ENCODE assay signal across 8 cellular contexts in the genomic region with DNA sequence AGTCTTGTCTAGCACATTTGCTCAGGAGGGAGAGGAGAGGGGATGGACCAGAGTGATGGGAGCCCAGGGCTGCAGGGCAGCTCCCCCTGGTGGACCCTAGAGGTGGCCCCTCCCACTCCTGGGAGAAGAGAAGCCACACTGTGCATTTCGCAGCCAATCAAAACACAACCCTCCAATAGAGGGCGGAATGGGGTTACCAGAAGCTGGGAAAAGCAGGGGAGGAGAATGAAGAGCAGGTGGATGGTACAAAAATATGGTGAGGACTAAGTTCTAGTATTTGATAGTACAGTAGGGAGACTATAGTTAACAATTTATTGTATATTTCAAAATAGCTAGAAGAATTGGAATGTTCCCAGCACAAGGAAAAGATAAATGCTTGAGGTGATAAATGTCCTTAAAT. TPM values are rescaled to one million over a fixed set of nuclear protein-coding genes. Genes with fewer than 3 reads are reported as not detected.
DNase-seq lines count a peak whose midpoint lies in the region; ATAC-seq and TF ChIP-seq lines count a peak whose summit lies in the region.

No MANE protein-coding gene starts in this region.

- no peaks in the 10 kb centered on the region for H3K4me1 ChIP-seq in DOHH2 (ENCODE audit: control insufficient read depth, low read length)
- peaks cover 0 to 75% (median 31%) of the 10 kb centered on the region in 6 donors for H3K4me1 ChIP-seq in spleen

- H3F3A ChIP-seq in DOHH2 (ENCODE audit: control insufficient read depth, insufficient read depth) = no peaks in the 10 kb centered on the region

- no peak overlapping the region for H3K4me3 ChIP-seq in DOHH2 (ENCODE audit: low read length)
- no peak overlapping the region for H3K4me3 ChIP-seq in brain microvascular endothelial cell (ENCODE audit: low read depth, low read length)
- no peak overlapping the region for H3K4me3 ChIP-seq in spleen

- H3K27ac ChIP-seq in DOHH2 (ENCODE audit: low read depth, low read length) = no peak overlapping the region
- no peak overlapping the region for H3K27ac ChIP-seq in brain microvascular endothelial cell
- peak overlapping the region in 2 of 8 donors; percentile 8 to 62 for H3K27ac ChIP-seq in spleen

- intact Hi-C loops in spleen (cut with DNase I; ENCODE audit: low total_unique reads) = no loop called here

- peak; percentile 65 for DNase-seq in HCEC 1CT
- DNase-seq in NCI-H146 (lab: John Stamatoyannopoulos, UW) = peak; percentile 71
- DNase-seq in T-helper 2 cell = peak in 4 of 5 experiments; percentile 29 to 65 (median 37)
- DNase-seq in brain microvascular endothelial cell = peak; percentile 80
- peak; percentile 99 for DNase-seq in iPS-NIHi11 (ENCODE audit: low spot score)
- DNase-seq in spleen = peak; percentile 82

- H3K36me3 ChIP-seq in DOHH2 (ENCODE audit: control insufficient read depth, low read length) (peaks cover 42% of the 10 kb centered on the region), brain microvascular endothelial cell (replicated peaks) (peaks cover 7% of the 10 kb centered on the region), spleen (peaks cover 0 to 98% (median 62%) of the 10 kb centered on the region in 6 donors)

- TF ChIP-seq POLR2A in spleen (IDR thresholded peaks at IDR 0.05) = no peak

- H3K9me3 ChIP-seq in DOHH2 (ENCODE audit: control insufficient read depth, insufficient read depth, low read length) = no peaks in the 10 kb centered on the region
- H3K9me3 ChIP-seq in spleen = no peaks in the 10 kb centered on the region

- TF ChIP-seq CTCF in DOHH2 (IDR thresholded peaks at IDR 0.05; ENCODE audit: low read depth, low read length, poor library complexity, severe bottlenecking) (peak; percentile 69), brain microvascular endothelial cell (IDR thresholded peaks at IDR 0.05; ENCODE audit: low read depth, low read length, missing control alignments) (peak; percentile 99), spleen (IDR thresholded peaks at IDR 0.05 in 8 of 11, conservative IDR thresholded peaks at IDR 0.05 in 3 of 11) (peak; percentile 72 to 92 (median 84))

- H3K27me3 ChIP-seq in DOHH2 (ENCODE audit: control insufficient read depth, low read length) = no peaks in the 10 kb centered on the region
- no peaks in the 10 kb centered on the region for H3K27me3 ChIP-seq in brain microvascular endothelial cell (replicated peaks)
- no peaks in the 10 kb centered on the region for H3K27me3 ChIP-seq in spleen (replicated peaks in 1 of 7)

- no peak for ATAC-seq in GM18873 (IDR thresholded peaks at IDR 0.05; ENCODE audit: low FRiP score, unreplicated experiment)

- no peaks in the 10 kb centered on the region for H3K9me2 ChIP-seq in DOHH2 (replicated peaks; ENCODE audit: control insufficient read depth, low read length)

- H3K79me2 ChIP-seq in DOHH2 (ENCODE audit: control insufficient read depth, low read length) = no peaks in the 10 kb centered on the region

- H4K20me1 ChIP-seq in DOHH2 (ENCODE audit: control insufficient read depth, insufficient read depth, low read depth, low read length) = no peaks in the 10 kb centered on the region

- in situ Hi-C loops in brain microvascular endothelial cell (cut with HindIII; ENCODE audit: low pct_ligation_motif_present, low sequenced_read_pairs) = no loop called here

- H3K4me2 ChIP-seq in DOHH2 (ENCODE audit: low read length) = no peak overlapping the region

- 21 to 42% (median 26%) methylated on average over 2 of the region's 2 CpGs for whole genome bisulfite sequencing in spleen, 5 donors

RNA-seq across cellular contexts. Expression of a gene that starts 23.6 kb away (rescaled TPM):
- total RNA-seq in spleen = 10 to 100 TPM; 16.9 to 39.1 (median 27.3) TPM
- 10 to 100 TPM in 1 of 3 donors, 1 to 10 TPM in 2; 6.4 to 16.7 (median 8.2) TPM for polyA plus RNA-seq in spleen

RNA-seq across cellular contexts. Expression of a gene that starts 27.8 kb away (rescaled TPM):
- 10 to 100 TPM; 35.5 to 76.8 (median 60.2) TPM for total RNA-seq in spleen
- 10 to 100 TPM in 2 of 3 donors, 1 to 10 TPM in 1; 7.4 to 21.1 (median 10.5) TPM for polyA plus RNA-seq in spleen

RNA-seq across cellular contexts. Expression of a gene that starts 41.3 kb away (rescaled TPM):
- total RNA-seq in spleen = under 1 TPM in 2 of 7 donors, not detected in 5; 0.32 to 0.43 TPM
- under 1 TPM; 0.03 to 0.16 (median 0.04) TPM for polyA plus RNA-seq in spleen

Comparison
In these comparisons a context has a peak if more than half of its experiments do, and no peak if none do; other contexts are left out.
1. DNase-seq: peak in every context shown above with its lines; median percentile 99 in iPS-NIHi11; 82 in spleen; 80 in brain microvascular endothelial cell; 71 in NCI-H146; 65 in HCEC 1CT; 37 in T-helper 2 cell.